ENCODE assay signal across 9 cellular contexts in the genomic region with DNA sequence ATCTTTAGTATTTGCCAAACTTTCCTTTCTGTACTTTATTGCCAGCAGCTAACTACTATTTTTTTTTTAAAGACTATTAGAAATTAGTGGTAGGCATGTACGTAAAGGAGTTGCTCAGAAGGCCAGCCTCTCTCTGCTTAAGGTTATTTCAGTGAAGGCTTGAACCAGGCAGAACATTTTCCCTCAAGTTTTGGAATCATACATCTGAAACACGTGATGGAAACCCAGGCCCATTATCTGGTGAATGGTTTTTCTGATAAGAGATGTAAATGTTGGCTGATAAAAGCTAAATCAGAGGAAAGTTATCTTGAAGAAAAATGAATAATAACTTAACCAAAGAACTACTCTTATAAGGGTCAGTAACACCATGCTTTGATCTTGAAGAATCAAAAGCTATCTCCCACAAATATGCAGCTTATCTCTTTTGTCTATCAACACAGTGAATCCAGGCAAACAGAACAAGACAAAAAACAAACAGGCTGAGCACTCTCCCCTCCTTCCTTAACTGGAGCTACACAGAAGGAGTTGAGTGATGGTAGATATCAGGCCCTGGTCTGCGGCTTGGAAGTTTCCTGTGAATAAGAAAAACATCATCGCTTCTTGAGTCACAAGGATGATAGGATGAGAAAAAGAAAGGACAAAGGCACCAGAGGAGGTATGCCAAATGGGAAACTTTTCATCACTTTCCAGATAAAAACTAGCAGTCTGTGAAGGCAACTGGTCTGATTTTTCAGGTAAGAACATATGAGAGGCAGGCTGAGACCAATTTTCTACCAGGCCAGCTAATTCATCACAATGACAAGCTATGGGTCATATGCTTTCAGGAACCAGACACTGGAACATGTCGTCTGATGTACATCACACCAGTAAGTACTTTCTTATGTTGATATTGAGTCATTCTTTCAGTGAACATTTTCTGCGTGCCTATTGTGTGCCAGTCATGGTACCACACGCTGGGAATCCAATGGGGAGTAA.
DNase-seq lines count a peak whose midpoint lies in the region; ATAC-seq and TF ChIP-seq lines count a peak whose summit lies in the region.
"Had no signal": no experiment of that assay in that cellular context is flagged by ENCODE, and none has a peak within 500 bp of the region (broad histone marks: within the 10 kb centered on the region; RNA-seq: fewer than 3 reads in every experiment).

No MANE protein-coding gene starts in this region.

- H3K9me3 Mint-ChIP-seq in activated CD4-positive, alpha-beta memory T cell treated with anti-CD3 and anti-CD28 coated beads, Interleukin-2, amount 10 ng/mL, durations not matched to agents 7 days and 5 days = peaks cover 10% of the 10 kb centered on the region
- peaks cover 2% of the 10 kb centered on the region for H3K9me3 Mint-ChIP-seq in glutamatergic neuron (ENCODE audit: unreplicated experiment)

- peaks cover 28% of the 10 kb centered on the region for H3K36me3 Mint-ChIP-seq in activated CD4-positive, alpha-beta memory T cell treated with anti-CD3 and anti-CD28 coated beads, Interleukin-2, amount 10 ng/mL, durations not matched to agents 7 days and 5 days (ENCODE audit: low read depth)
- H3K36me3 Mint-ChIP-seq in glutamatergic neuron (ENCODE audit: unreplicated experiment) = no peaks in the 10 kb centered on the region

- DNase-seq in stimulated activated CD4-positive, alpha-beta T cell treated with anti-CD3 and anti-CD28 coated beads, Interleukin-15, amount 100 ng/mL, for 24 hours = peak; percentile 64
- DNase-seq in stimulated activated CD4-positive, alpha-beta T cell treated with anti-CD3 and anti-CD28 coated beads, Interleukin-2, amount 100 ng/mL, for 48 hours = no peak
- DNase-seq in activated CD4-positive, alpha-beta memory T cell treated with anti-CD3 and anti-CD28 coated beads, Interleukin-2, amount 10 ng/mL, durations not matched to agents 7 days and 5 days = peak; percentile 68
- DNase-seq in glutamatergic neuron = no peak
- no peak for DNase-seq in mesenteric fat pad (ENCODE audit: low spot score)
- DNase-seq in GF-D8 (lab: John Stamatoyannopoulos, UW) = no peak
- DNase-seq in NCI-H2081 (lab: John Stamatoyannopoulos, UW) = no peak
- DNase-seq: COR-L47 had no signal

- no peak for TF ChIP-seq CTCF in glutamatergic neuron (IDR thresholded peaks at IDR 0.05; ENCODE audit: partially characterized antibody, unreplicated experiment)

- H3K27me3 Mint-ChIP-seq in activated CD4-positive, alpha-beta memory T cell treated with anti-CD3 and anti-CD28 coated beads, Interleukin-2, amount 10 ng/mL, durations not matched to agents 7 days and 5 days = no peaks in the 10 kb centered on the region
- H3K27me3 Mint-ChIP-seq in glutamatergic neuron (ENCODE audit: unreplicated experiment) = peaks cover 3% of the 10 kb centered on the region

- peak overlapping the region; percentile 77 for H3K4me3 Mint-ChIP-seq in activated CD4-positive, alpha-beta memory T cell treated with anti-CD3 and anti-CD28 coated beads, Interleukin-2, amount 10 ng/mL, durations not matched to agents 7 days and 5 days
- no peak overlapping the region for H3K4me3 Mint-ChIP-seq in glutamatergic neuron (ENCODE audit: unreplicated experiment)

- H3K4me1 Mint-ChIP-seq in activated CD4-positive, alpha-beta memory T cell treated with anti-CD3 and anti-CD28 coated beads, Interleukin-2, amount 10 ng/mL, durations not matched to agents 7 days and 5 days = peaks cover 68% of the 10 kb centered on the region
- H3K4me1 Mint-ChIP-seq in glutamatergic neuron (ENCODE audit: low read depth, unreplicated experiment) = no peaks in the 10 kb centered on the region

- CTCF ChIA-PET in activated CD4-positive, alpha-beta memory T cell treated with anti-CD3 and anti-CD28 coated beads, Interleukin-2, amount 10 ng/mL, durations not matched to agents 7 days and 5 days (lab: Charles Lee) = interaction anchor here (0.9 to 5.9 kb wide), 16 partner anchors 11 to 191 kb away, joined by 3 to 61 read pairs (median 6); partner anchors contain the start of genes DNAH7 and STK17B

- H3K27ac Mint-ChIP-seq in activated CD4-positive, alpha-beta memory T cell treated with anti-CD3 and anti-CD28 coated beads, Interleukin-2, amount 10 ng/mL, durations not matched to agents 7 days and 5 days = peak overlapping the region; percentile 91
- peak overlapping the region; percentile 3 for H3K27ac Mint-ChIP-seq in glutamatergic neuron (ENCODE audit: unreplicated experiment)

- ATAC-seq in GM19395 (IDR thresholded peaks at IDR 0.05; ENCODE audit: unreplicated experiment) = no peak

- POLR2A ChIA-PET in activated CD4-positive, alpha-beta memory T cell treated with anti-CD3 and anti-CD28 coated beads, Interleukin-2, amount 10 ng/mL, durations not matched to agents 7 days and 5 days (lab: Charles Lee) = interaction anchor here (0.9 to 7.6 kb wide), 28 partner anchors 9 to 726 kb away, joined by 3 to 343 read pairs (median 9); partner anchors contain the start of gene STK17B

Comparison
In these comparisons a context has a peak if more than half of its experiments do, and no peak if none do; other contexts are left out.
1. DNase-seq: peak in stimulated activated CD4-positive, alpha-beta T cell treated with anti-CD3 and anti-CD28 coated beads, Interleukin-15, amount 100 ng/mL, for 24 hours (single experiment) and activated CD4-positive, alpha-beta memory T cell treated with anti-CD3 and anti-CD28 coated beads, Interleukin-2, amount 10 ng/mL, durations not matched to agents 7 days and 5 days (single experiment); none in stimulated activated CD4-positive, alpha-beta T cell treated with anti-CD3 and anti-CD28 coated beads, Interleukin-2, amount 100 ng/mL, for 48 hours (0 of 2), glutamatergic neuron (single experiment), mesenteric fat pad (single experiment), GF-D8 (single experiment) and NCI-H2081 (0 of 2).